In genomic region chr19:35266904-35267817, GRCh38 we compare ENCODE assay signal across 1 cellular context.
TF ChIP-seq lines count a peak whose summit lies in the region.

No MANE protein-coding gene starts in this region.

TF ChIP-seq in neural cell, 6 proteins besides CTCF, POLR2A, EP300 and RAD21:
- TF ChIP-seq REST (IDR thresholded peaks at IDR 0.05; ENCODE audit: borderline replicate concordance) (no peak), POLR2AphosphoS5 (IDR thresholded peaks at IDR 0.05) (no peak)
TF ChIP-seq in neural cell: peak in this region for 0.
